Comparison of ENCODE assay signal across 14 cellular contexts in the genomic region with DNA sequence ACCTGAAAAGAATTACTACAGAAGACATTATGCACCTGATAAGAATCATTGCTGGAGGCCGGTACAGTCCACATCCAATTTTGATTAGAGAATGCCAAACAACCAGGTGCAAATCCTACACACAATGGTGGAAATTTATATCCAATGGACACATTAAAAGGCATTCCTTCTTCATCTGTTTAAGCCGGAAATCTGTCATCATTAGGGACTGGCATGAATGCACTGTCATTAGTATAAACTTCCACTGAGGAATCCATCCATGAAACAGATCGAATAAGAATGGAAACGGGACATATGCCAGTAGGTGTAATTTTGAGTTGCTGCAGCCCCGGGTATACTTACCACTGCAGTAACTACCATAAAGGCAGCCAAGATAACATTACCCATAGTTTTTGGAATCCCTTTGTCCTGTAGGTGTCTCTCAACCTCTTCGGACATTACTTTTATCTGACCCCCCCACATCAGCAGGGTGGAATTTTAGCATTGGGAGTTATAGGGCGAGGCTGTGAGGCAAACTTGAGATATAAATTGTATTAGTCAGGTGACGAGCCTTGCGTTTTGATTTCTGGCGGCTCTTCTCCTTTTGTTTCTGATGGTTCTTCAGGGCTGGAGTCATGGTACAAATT. TPM values are rescaled to one million over a fixed set of nuclear protein-coding genes. Genes with fewer than 3 reads are reported as not detected.
DNase-seq lines count a peak whose midpoint lies in the region; ATAC-seq and TF ChIP-seq lines count a peak whose summit lies in the region.
"Had no signal": no experiment of that assay in that cellular context is flagged by ENCODE, and none has a peak within 500 bp of the region (broad histone marks: within the 10 kb centered on the region; RNA-seq: fewer than 3 reads in every experiment).

No MANE protein-coding gene starts in this region.

- H3K79me2 ChIP-seq in HCT116 (ENCODE audit: insufficient read depth, low read length): no peaks in the 10 kb centered on the region

- H3K4me2 ChIP-seq in HCT116 (ENCODE audit: low read length): no peak overlapping the region
- H3K4me2 ChIP-seq: GM23338 had no signal

- intact Hi-C loops in HCT116 (cut with micrococcal nuclease): no loop called here
- intact Hi-C loops in colonic mucosa (cut with DNase I): no loop called here
- intact Hi-C loops in uterus (cut with DNase I; ENCODE audit: low total_unique reads): no loop called here
- intact Hi-C loops in vagina (cut with DNase I): no loop called here

- BruUV-seq in HCT116 (replicated peaks; lab: Mats Ljungman, UMichigan): no TSS peak

- CTCF ChIA-PET in HCT116 (lab: Charles Lee): no interaction called here

- H3K9ac ChIP-seq in HCT116 (ENCODE audit: low read length) (no peak overlapping the region), colonic mucosa (ENCODE audit: low read depth in 2 of 2, low read length in 2 of 2) (no peak overlapping the region), liver (ENCODE audit: low read depth in 1 of 2, low read length in 2 of 2) (no peak overlapping the region)

- TF ChIP-seq POLR2A in HCT116 (IDR thresholded peaks at IDR 0.05; ENCODE audit: borderline replicate concordance, extremely low read depth, insufficient read depth, insufficient read length): no peak
- no peak for TF ChIP-seq POLR2A in uterus (IDR thresholded peaks at IDR 0.05)
- no peak for TF ChIP-seq POLR2A in vagina (IDR thresholded peaks at IDR 0.05)

- TF ChIP-seq RAD21 in HCT116 (IDR thresholded peaks at IDR 0.05; ENCODE audit: low read depth) (peak; percentile 17; the same call in 1 of the 2 replicates), liver (IDR thresholded peaks at IDR 0.05) (peak; percentile 69 to 73)

- TF ChIP-seq CTCF in HCT116 (IDR thresholded peaks at IDR 0.05 in 2 of 3, conservative IDR thresholded peaks at IDR 0.05 in 1 of 3; ENCODE audit: borderline replicate concordance in 1 of 3, insufficient read depth in 1 of 3, low read depth in 2 of 3, low read length in 2 of 3) (0 out of 6 replicates have a peak, but pooled peaks of 1 of the 3 experiments have one; percentile 6), colonic mucosa (IDR thresholded peaks at IDR 0.05) (no peak), liver (IDR thresholded peaks at IDR 0.05; ENCODE audit: low read depth, low read length, missing input control) (no peak), uterus (IDR thresholded peaks at IDR 0.05) (peak in 3 of 4 experiments; percentile 13 to 29 (median 24)), vagina (IDR thresholded peaks at IDR 0.05) (no peak), WERI-Rb-1 (IDR thresholded peaks at IDR 0.05; ENCODE audit: low read depth, low read length) (no peak)

- H3K36me3 ChIP-seq in HCT116 (ENCODE audit: control insufficient read depth in 1 of 2, insufficient read depth in 2 of 2, low read length in 2 of 2) (no peaks in the 10 kb centered on the region), colonic mucosa (no peaks in the 10 kb centered on the region), liver (ENCODE audit: control insufficient read depth in 4 of 4, insufficient read depth in 3 of 4, low read depth in 1 of 4, low read length in 3 of 4) (no peaks in the 10 kb centered on the region), uterus (no peaks in the 10 kb centered on the region), vagina (no peaks in the 10 kb centered on the region), WERI-Rb-1 (no peaks in the 10 kb centered on the region)
- H3K36me3 ChIP-seq: BE2C had no signal

- H3K27me3 ChIP-seq in HCT116 (ENCODE audit: insufficient read depth, low read length): no peaks in the 10 kb centered on the region
- no peaks in the 10 kb centered on the region for H3K27me3 ChIP-seq in colonic mucosa
- H3K27me3 ChIP-seq in liver (ENCODE audit: control insufficient read depth in 4 of 4, insufficient read depth in 4 of 4, low read length in 3 of 4): no peaks in the 10 kb centered on the region
- H3K27me3 ChIP-seq in uterus: no peaks in the 10 kb centered on the region
- no peaks in the 10 kb centered on the region for H3K27me3 ChIP-seq in vagina
- no peaks in the 10 kb centered on the region for H3K27me3 ChIP-seq in WERI-Rb-1 (ENCODE audit: insufficient read depth, low read depth, severe bottlenecking)
- H3K27me3 ChIP-seq: BE2C had no signal

- H2AFZ ChIP-seq in HCT116 (ENCODE audit: low read depth, low read length, poor library complexity, severe bottlenecking): no peak overlapping the region
- H2AFZ ChIP-seq: GM23338 had no signal

- H3K4me3 ChIP-seq in HCT116 (replicated peaks in 1 of 2; ENCODE audit: low read depth in 1 of 2, low read length in 2 of 2) (no peak overlapping the region), colonic mucosa (no peak overlapping the region), liver (ENCODE audit: low read depth in 1 of 3, low read length in 3 of 3) (no peak overlapping the region), uterus (no peak overlapping the region), vagina (no peak overlapping the region), WERI-Rb-1 (ENCODE audit: low read depth, low read length) (no peak overlapping the region)
- H3K4me3 ChIP-seq: GM23338 had no signal

- 94% methylated on average over 10 of the region's 10 CpGs for WGBS in liver

- no peaks in the 10 kb centered on the region for H4K20me1 ChIP-seq in HCT116 (ENCODE audit: insufficient read depth)

- H3K27ac ChIP-seq in HCT116 (ENCODE audit: low read depth, low read length) (no peak overlapping the region), colonic mucosa (no peak overlapping the region), liver (ENCODE audit: low read depth in 1 of 2, low read length in 2 of 2) (no peak overlapping the region), uterus (peak overlapping the region; percentile 60 to 82), vagina (no peak overlapping the region), WERI-Rb-1 (no peak overlapping the region)

- RAD21 ChIA-PET in HCT116 (lab: Charles Lee; ENCODE audit: low non-redundant PET in 1 of 2, low total read pairs in 2 of 2, uncharacterized antibody in 2 of 2, unreplicated experiment in 2 of 2): no interaction called here

- DNase-seq in HCT116 (ENCODE audit: low read depth, low spot score) (no peak), colonic mucosa (peak; percentile 13), uterus (peak in 1 of 2 donors; percentile 41), vagina (ENCODE audit: extremely low spot score in 2 of 2) (no peak), GOT3 (lab: John Stamatoyannopoulos, UW) (no peak), WERI-Rb-1 (no peak)
- DNase-seq: BE2C; C1 segment of cervical spinal cord; Caco-2; CD4-positive, alpha-beta T cell; H7; KG1 had no signal

- H3K9me2 ChIP-seq in HCT116 (ENCODE audit: insufficient read depth): no peaks in the 10 kb centered on the region

- H3K9me3 ChIP-seq in HCT116 (ENCODE audit: control insufficient read depth in 1 of 2, insufficient read depth in 1 of 2, low read depth in 1 of 2, low read length in 2 of 2) (no peaks in the 10 kb centered on the region), colonic mucosa (no peaks in the 10 kb centered on the region), liver (ENCODE audit: control insufficient read depth in 4 of 4, low read length in 3 of 4) (no peaks in the 10 kb centered on the region), uterus (peaks cover 0 to 2% of the 10 kb centered on the region in 2 donors), vagina (no peaks in the 10 kb centered on the region), WERI-Rb-1 (ENCODE audit: severe bottlenecking) (no peaks in the 10 kb centered on the region)
- H3K9me3 ChIP-seq: BE2C had no signal

- H3K4me1 ChIP-seq in HCT116 (ENCODE audit: control insufficient read depth in 1 of 2, insufficient read depth in 2 of 2, low read length in 2 of 2) (no peaks in the 10 kb centered on the region), colonic mucosa (no peaks in the 10 kb centered on the region), liver (ENCODE audit: control insufficient read depth in 4 of 4, insufficient read depth in 4 of 4, low read length in 3 of 4) (peaks cover 9 to 42% (median 32%) of the 10 kb centered on the region in 4 donors), uterus (no peaks in the 10 kb centered on the region), vagina (peaks cover 21% of the 10 kb centered on the region)
- H3K4me1 ChIP-seq: BE2C, Caco-2 had no signal

- POLR2A ChIA-PET in HCT116 (lab: Charles Lee): no interaction called here

- ATAC-seq in HCT116: no peak
- ATAC-seq: GM23338 had no signal

TF ChIP-seq in HCT116, 20 proteins besides CTCF, POLR2A, EP300 and RAD21 (continues in another document):
- TF ChIP-seq, protein P1, sequence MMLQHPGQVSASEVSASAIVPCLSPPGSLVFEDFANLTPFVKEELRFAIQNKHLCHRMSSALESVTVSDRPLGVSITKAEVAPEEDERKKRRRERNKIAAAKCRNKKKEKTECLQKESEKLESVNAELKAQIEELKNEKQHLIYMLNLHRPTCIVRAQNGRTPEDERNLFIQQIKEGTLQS (IDR thresholded peaks at IDR 0.05): no peak

TF ChIP-seq in liver, 16 proteins besides CTCF, POLR2A, EP300 and RAD21:
- no peak for TF ChIP-seq HNF4A (conservative IDR thresholded peaks at IDR 0.05)
- no peak for TF ChIP-seq HNF4G (IDR thresholded peaks at IDR 0.05)
- TF ChIP-seq FOXA2 (IDR thresholded peaks at IDR 0.05): no peak

RNA-seq across cellular contexts. Expression of gene AKR1C2, which starts 36.5 kb away (rescaled TPM):
- total RNA-seq in HCT116 (2021; ENCODE audit: unreplicated experiment): 0.25 TPM
- 0.16 and 0.55 TPM in 2 replicates for polyA plus RNA-seq in HCT116 (2012)
- 10 to 100 TPM in 1 of 2 donors, 1 to 10 TPM in 1; 8.5 to 39.9 TPM for total RNA-seq in colonic mucosa
- 100 to 1,000 TPM in 1 of 2 donors, 10 to 100 TPM in 1; 63.8 to 129 TPM for total RNA-seq in liver
- 100 to 1,000 TPM; 195 to 699 TPM for polyA plus RNA-seq in liver
- total RNA-seq in uterus: 1 to 10 TPM; 1.0 to 5.4 (median 4.4) TPM
- total RNA-seq in vagina: 104 TPM
- total RNA-seq: H7 had no signal

RNA-seq across cellular contexts. Expression of gene AKR1C3, which starts 54.1 kb away (rescaled TPM):
- total RNA-seq in HCT116 (2021; ENCODE audit: unreplicated experiment): 3.0 TPM
- polyA plus RNA-seq in HCT116 (2012): 1.6 and 2.3 TPM in 2 replicates
- total RNA-seq in colonic mucosa: 100 to 1,000 TPM in 1 of 2 donors, 10 to 100 TPM in 1; 75.6 to 257 TPM
- total RNA-seq in liver: 100 to 1,000 TPM in 1 of 2 donors, 10 to 100 TPM in 1; 65.8 to 205 TPM
- polyA plus RNA-seq in liver: 100 to 1,000 TPM; 142 to 292 TPM
- 10 to 100 TPM in 2 of 4 donors, 1 to 10 TPM in 2; 6.0 to 35.6 (median 16.7) TPM for total RNA-seq in uterus
- total RNA-seq in vagina: 45.4 TPM

Comparison
In these comparisons a context has a peak if more than half of its experiments do, and no peak if none do; other contexts are left out.
1. H3K27ac ChIP-seq: peak in uterus (2 of 2); none in HCT116 (single experiment), colonic mucosa (single experiment), liver (0 of 2), vagina (single experiment) and WERI-Rb-1 (single experiment).
2. CTCF ChIP-seq: peak in uterus (3 of 4); none in colonic mucosa (single experiment), liver (single experiment), vagina (0 of 3) and WERI-Rb-1 (single experiment).